In genomic region chr2:44267269-44268258, GRCh38 we compare ENCODE assay signal across 1 cellular context.
TF ChIP-seq lines count a peak whose summit lies in the region.

No MANE protein-coding gene starts in this region.

TF ChIP-seq in WTC11, 78 proteins besides CTCF, POLR2A, EP300 and RAD21 (continued from another document):
- TF ChIP-seq, protein P1, sequence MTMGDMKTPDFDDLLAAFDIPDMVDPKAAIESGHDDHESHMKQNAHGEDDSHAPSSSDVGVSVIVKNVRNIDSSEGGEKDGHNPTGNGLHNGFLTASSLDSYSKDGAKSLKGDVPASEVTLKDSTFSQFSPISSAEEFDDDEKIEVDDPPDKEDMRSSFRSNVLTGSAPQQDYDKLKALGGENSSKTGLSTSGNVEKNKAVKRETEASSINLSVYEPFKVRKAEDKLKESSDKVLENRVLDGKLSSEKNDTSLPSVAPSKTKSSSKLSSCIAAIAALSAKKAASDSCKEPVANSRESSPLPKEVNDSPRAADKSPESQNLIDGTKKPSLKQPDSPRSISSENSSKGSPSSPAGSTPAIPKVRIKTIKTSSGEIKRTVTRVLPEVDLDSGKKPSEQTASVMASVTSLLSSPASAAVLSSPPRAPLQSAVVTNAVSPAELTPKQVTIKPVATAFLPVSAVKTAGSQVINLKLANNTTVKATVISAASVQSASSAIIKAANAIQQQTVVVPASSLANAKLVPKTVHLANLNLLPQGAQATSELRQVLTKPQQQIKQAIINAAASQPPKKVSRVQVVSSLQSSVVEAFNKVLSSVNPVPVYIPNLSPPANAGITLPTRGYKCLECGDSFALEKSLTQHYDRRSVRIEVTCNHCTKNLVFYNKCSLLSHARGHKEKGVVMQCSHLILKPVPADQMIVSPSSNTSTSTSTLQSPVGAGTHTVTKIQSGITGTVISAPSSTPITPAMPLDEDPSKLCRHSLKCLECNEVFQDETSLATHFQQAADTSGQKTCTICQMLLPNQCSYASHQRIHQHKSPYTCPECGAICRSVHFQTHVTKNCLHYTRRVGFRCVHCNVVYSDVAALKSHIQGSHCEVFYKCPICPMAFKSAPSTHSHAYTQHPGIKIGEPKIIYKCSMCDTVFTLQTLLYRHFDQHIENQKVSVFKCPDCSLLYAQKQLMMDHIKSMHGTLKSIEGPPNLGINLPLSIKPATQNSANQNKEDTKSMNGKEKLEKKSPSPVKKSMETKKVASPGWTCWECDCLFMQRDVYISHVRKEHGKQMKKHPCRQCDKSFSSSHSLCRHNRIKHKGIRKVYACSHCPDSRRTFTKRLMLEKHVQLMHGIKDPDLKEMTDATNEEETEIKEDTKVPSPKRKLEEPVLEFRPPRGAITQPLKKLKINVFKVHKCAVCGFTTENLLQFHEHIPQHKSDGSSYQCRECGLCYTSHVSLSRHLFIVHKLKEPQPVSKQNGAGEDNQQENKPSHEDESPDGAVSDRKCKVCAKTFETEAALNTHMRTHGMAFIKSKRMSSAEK (CRISPR knock-in tag; IDR thresholded peaks at IDR 0.05; ENCODE audit: borderline replicate concordance), result no peak
- TF ChIP-seq, protein P2, sequence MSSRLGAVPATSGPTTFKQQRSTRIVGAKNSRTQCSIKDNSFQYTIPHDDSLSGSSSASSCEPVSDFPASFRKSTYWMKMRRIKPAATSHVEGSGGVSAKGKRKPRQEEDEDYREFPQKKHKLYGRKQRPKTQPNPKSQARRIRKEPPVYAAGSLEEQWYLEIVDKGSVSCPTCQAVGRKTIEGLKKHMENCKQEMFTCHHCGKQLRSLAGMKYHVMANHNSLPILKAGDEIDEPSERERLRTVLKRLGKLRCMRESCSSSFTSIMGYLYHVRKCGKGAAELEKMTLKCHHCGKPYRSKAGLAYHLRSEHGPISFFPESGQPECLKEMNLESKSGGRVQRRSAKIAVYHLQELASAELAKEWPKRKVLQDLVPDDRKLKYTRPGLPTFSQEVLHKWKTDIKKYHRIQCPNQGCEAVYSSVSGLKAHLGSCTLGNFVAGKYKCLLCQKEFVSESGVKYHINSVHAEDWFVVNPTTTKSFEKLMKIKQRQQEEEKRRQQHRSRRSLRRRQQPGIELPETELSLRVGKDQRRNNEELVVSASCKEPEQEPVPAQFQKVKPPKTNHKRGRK (CRISPR knock-in tag; IDR thresholded peaks at IDR 0.05; ENCODE audit: borderline replicate concordance), result no peak
- TF ChIP-seq IRF2 (CRISPR knock-in tag; IDR thresholded peaks at IDR 0.05; ENCODE audit: borderline replicate concordance, low read depth) (no peak), IRF1 (CRISPR knock-in tag; IDR thresholded peaks at IDR 0.05) (no peak), NR3C1 (CRISPR knock-in tag; conservative IDR thresholded peaks at IDR 0.05; ENCODE audit: low read depth) (no peak), HMGA2 (CRISPR knock-in tag; IDR thresholded peaks at IDR 0.05) (no peak)
- TF ChIP-seq, protein P3, sequence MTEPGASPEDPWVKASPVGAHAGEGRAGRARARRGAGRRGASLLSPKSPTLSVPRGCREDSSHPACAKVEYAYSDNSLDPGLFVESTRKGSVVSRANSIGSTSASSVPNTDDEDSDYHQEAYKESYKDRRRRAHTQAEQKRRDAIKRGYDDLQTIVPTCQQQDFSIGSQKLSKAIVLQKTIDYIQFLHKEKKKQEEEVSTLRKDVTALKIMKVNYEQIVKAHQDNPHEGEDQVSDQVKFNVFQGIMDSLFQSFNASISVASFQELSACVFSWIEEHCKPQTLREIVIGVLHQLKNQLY (CRISPR knock-in tag; IDR thresholded peaks at IDR 0.05), result no peak
